Comparison of ENCODE assay signal across 15 cellular contexts in the genomic region with DNA sequence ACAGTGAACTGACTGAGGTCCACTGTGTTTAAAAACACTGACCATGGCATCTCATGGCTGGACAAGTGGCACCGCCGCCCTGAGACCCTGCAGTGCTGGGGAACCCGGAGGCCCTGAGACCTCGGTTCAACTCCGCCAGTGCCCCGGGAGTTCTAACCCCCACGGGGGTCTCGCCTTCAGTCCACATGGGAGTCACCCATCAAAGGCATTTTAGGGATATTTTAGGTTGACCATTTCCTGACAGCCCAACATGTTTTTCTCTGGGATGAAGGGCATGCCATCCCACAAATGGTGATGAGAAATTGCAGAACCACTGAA.
DNase-seq lines count a peak whose midpoint lies in the region; ATAC-seq and TF ChIP-seq lines count a peak whose summit lies in the region.
"Had no signal": no experiment of that assay in that cellular context is flagged by ENCODE, and none has a peak within 500 bp of the region (broad histone marks: within the 10 kb centered on the region; RNA-seq: fewer than 3 reads in every experiment).

No MANE protein-coding gene starts in this region.

- H3K9me3 ChIP-seq in liver (ENCODE audit: control insufficient read depth in 4 of 4, low read length in 3 of 4) (no peaks in the 10 kb centered on the region), left lung (no peaks in the 10 kb centered on the region)
- H3K9me3 ChIP-seq: A549 had no signal

- peaks cover 89% of the 10 kb centered on the region for H3K4me1 Mint-ChIP-seq in osteocyte (ENCODE audit: unreplicated experiment)
- peaks cover 2% of the 10 kb centered on the region; the same call in 1 of the 3 replicates for H3K4me1 Mint-ChIP-seq in GM23338
- H3K4me1 Mint-ChIP-seq: H9 had no signal

- no peaks in the 10 kb centered on the region for H3K79me2 ChIP-seq in GM23338 (replicated peaks; ENCODE audit: insufficient read depth)

- no peaks in the 10 kb centered on the region for H3K36me3 ChIP-seq in liver (ENCODE audit: control insufficient read depth in 4 of 4, insufficient read depth in 3 of 4, low read depth in 1 of 4, low read length in 3 of 4)
- H3K36me3 ChIP-seq in left lung = no peaks in the 10 kb centered on the region
- H3K36me3 ChIP-seq in GM23338 (ENCODE audit: insufficient read depth) = no peaks in the 10 kb centered on the region

- no peak overlapping the region for H3K4me3 Mint-ChIP-seq in osteocyte (ENCODE audit: unreplicated experiment)
- H3K4me3 Mint-ChIP-seq in GM23338 = no peak overlapping the region
- H3K4me3 Mint-ChIP-seq: CD8-positive, alpha-beta T cell; H9 had no signal

- H3F3A ChIP-seq in GM23338 (replicated peaks; ENCODE audit: low read depth) = no peaks in the 10 kb centered on the region

- CTCF ChIA-PET in RWPE1 (lab: Yijun Ruan, JAX) = no interaction called here

- H2AFZ ChIP-seq in GM23338 = no peak overlapping the region

- POLR2A ChIA-PET in RWPE1 (lab: Yijun Ruan, JAX; ENCODE audit: low non-redundant PET) = no interaction called here

- 77% methylated on average over 8 of the region's 8 CpGs for WGBS in liver

- intact Hi-C loops in left lung (cut with DNase I) = no loop called here

- H3K9me3 Mint-ChIP-seq in osteocyte (ENCODE audit: unreplicated experiment) = no peaks in the 10 kb centered on the region
- no peaks in the 10 kb centered on the region for H3K9me3 Mint-ChIP-seq in GM23338
- H3K9me3 Mint-ChIP-seq: CD8-positive, alpha-beta T cell; H9 had no signal

- H3K27me3 ChIP-seq in liver (ENCODE audit: control insufficient read depth in 4 of 4, insufficient read depth in 4 of 4, low read length in 3 of 4) (no peaks in the 10 kb centered on the region), left lung (no peaks in the 10 kb centered on the region), GM23338 (ENCODE audit: insufficient read depth) (no peaks in the 10 kb centered on the region)

- H3K27ac ChIP-seq in RWPE1 (peak overlapping the region; percentile 16; the same call in 1 of the 2 replicates), liver (ENCODE audit: low read depth in 1 of 2, low read length in 2 of 2) (peak overlapping the region; percentile 33 to 86), left lung (no peak overlapping the region), GM23338 (ENCODE audit: low read depth) (no peak overlapping the region)
- H3K27ac ChIP-seq: A549 had no signal

- peak overlapping the region; percentile 10 for H3K27ac Mint-ChIP-seq in osteocyte (ENCODE audit: unreplicated experiment)
- H3K27ac Mint-ChIP-seq in GM23338 = no peak overlapping the region
- H3K27ac Mint-ChIP-seq: CD8-positive, alpha-beta T cell had no signal

- ATAC-seq in left lung (no peak), GM23338 (no peak), GM19023 (IDR thresholded peaks at IDR 0.05; ENCODE audit: unreplicated experiment) (no peak)
- ATAC-seq: A549; CD8-positive, alpha-beta T cell had no signal

- H3K27me3 Mint-ChIP-seq in osteocyte (ENCODE audit: unreplicated experiment) = no peaks in the 10 kb centered on the region
- peaks cover 8% of the 10 kb centered on the region for H3K27me3 Mint-ChIP-seq in GM23338 (ENCODE audit: insufficient read depth, low read depth, poor library complexity)

- peaks cover 16% of the 10 kb centered on the region; the same call in 1 of the 2 replicates for H3K9me2 ChIP-seq in GM23338 (ENCODE audit: insufficient read depth)

- no peaks in the 10 kb centered on the region for H4K20me1 ChIP-seq in GM23338 (replicated peaks; ENCODE audit: insufficient read depth)

- H3K4me3 ChIP-seq in liver (ENCODE audit: low read depth in 1 of 3, low read length in 3 of 3) = no peak overlapping the region
- no peak overlapping the region for H3K4me3 ChIP-seq in left lung
- no peak overlapping the region for H3K4me3 ChIP-seq in GM23338
- H3K4me3 ChIP-seq: A549 had no signal

- H3K4me2 ChIP-seq in GM23338 = no peak overlapping the region
- H3K4me2 ChIP-seq: A549 had no signal

- TF ChIP-seq CTCF in RWPE1 (conservative IDR thresholded peaks at IDR 0.05; ENCODE audit: low read depth) (no peak), liver (IDR thresholded peaks at IDR 0.05; ENCODE audit: low read depth, low read length, missing input control) (no peak), osteocyte (IDR thresholded peaks at IDR 0.05) (no peak), left lung (IDR thresholded peaks at IDR 0.05) (no peak), GM23338 (conservative IDR thresholded peaks at IDR 0.05; ENCODE audit: low read depth in 2 of 2) (no peak)

- H3K36me3 Mint-ChIP-seq in osteocyte (ENCODE audit: unreplicated experiment) (peaks cover 7% of the 10 kb centered on the region), GM23338 (ENCODE audit: low read depth) (no peaks in the 10 kb centered on the region)
- H3K36me3 Mint-ChIP-seq: CD8-positive, alpha-beta T cell had no signal

- DNase-seq in RWPE1 (ENCODE audit: low spot score) (no peak), osteocyte (ENCODE audit: extremely low spot score, unreplicated experiment) (no peak), hypothalamus (lab: John Stamatoyannopoulos, UW) (no peak), left lung (no peak), GM23338 (ENCODE audit: low spot score) (no peak)
- DNase-seq: AML-193; CD8-positive, alpha-beta T cell; COR-L47; DMS79; GDM1; H9; KG1 had no signal

- no peak overlapping the region for H3K9ac ChIP-seq in liver (ENCODE audit: low read depth in 1 of 2, low read length in 2 of 2)

- peaks cover 16 to 54% (median 25%) of the 10 kb centered on the region in 4 donors for H3K4me1 ChIP-seq in liver (ENCODE audit: control insufficient read depth in 4 of 4, insufficient read depth in 4 of 4, low read length in 3 of 4)
- H3K4me1 ChIP-seq in left lung = peaks cover 0 to 12% of the 10 kb centered on the region in 2 donors
- no peaks in the 10 kb centered on the region for H3K4me1 ChIP-seq in GM23338 (ENCODE audit: insufficient read depth)
- H3K4me1 ChIP-seq: A549 had no signal

- TF ChIP-seq RAD21 in liver (IDR thresholded peaks at IDR 0.05) = no peak

TF ChIP-seq in liver, 16 proteins besides CTCF, POLR2A, EP300 and RAD21 (continues in another document):
- TF ChIP-seq, protein P1, sequence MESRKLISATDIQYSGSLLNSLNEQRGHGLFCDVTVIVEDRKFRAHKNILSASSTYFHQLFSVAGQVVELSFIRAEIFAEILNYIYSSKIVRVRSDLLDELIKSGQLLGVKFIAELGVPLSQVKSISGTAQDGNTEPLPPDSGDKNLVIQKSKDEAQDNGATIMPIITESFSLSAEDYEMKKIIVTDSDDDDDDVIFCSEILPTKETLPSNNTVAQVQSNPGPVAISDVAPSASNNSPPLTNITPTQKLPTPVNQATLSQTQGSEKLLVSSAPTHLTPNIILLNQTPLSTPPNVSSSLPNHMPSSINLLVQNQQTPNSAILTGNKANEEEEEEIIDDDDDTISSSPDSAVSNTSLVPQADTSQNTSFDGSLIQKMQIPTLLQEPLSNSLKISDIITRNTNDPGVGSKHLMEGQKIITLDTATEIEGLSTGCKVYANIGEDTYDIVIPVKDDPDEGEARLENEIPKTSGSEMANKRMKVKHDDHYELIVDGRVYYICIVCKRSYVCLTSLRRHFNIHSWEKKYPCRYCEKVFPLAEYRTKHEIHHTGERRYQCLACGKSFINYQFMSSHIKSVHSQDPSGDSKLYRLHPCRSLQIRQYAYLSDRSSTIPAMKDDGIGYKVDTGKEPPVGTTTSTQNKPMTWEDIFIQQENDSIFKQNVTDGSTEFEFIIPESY (IDR thresholded peaks at IDR 0.05) = no peak
- no peak for TF ChIP-seq GABPA (IDR thresholded peaks at IDR 0.05 in 1 of 2, conservative IDR thresholded peaks at IDR 0.05 in 1 of 2)
- no peak for TF ChIP-seq SP1 (IDR thresholded peaks at IDR 0.05)
- TF ChIP-seq, protein P2, sequence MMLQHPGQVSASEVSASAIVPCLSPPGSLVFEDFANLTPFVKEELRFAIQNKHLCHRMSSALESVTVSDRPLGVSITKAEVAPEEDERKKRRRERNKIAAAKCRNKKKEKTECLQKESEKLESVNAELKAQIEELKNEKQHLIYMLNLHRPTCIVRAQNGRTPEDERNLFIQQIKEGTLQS (IDR thresholded peaks at IDR 0.05) = no peak
- no peak for TF ChIP-seq HNF4A (conservative IDR thresholded peaks at IDR 0.05)
- TF ChIP-seq FOXA2 (IDR thresholded peaks at IDR 0.05) = no peak
- TF ChIP-seq NR2F2 (IDR thresholded peaks at IDR 0.05) = no peak
- no peak for TF ChIP-seq TAF1 (conservative IDR thresholded peaks at IDR 0.05)

TF ChIP-seq in GM23338, 12 proteins besides CTCF, POLR2A, EP300 and RAD21:
- TF ChIP-seq STAT1 (IDR thresholded peaks at IDR 0.05; ENCODE audit: unreplicated experiment) (no peak), CREB1 (CRISPR knock-in tag; IDR thresholded peaks at IDR 0.05; ENCODE audit: low read depth) (no peak), EZH2phosphoT487 (IDR thresholded peaks at IDR 0.05; ENCODE audit: unreplicated experiment) (no peak)
- TF ChIP-seq, protein P3, sequence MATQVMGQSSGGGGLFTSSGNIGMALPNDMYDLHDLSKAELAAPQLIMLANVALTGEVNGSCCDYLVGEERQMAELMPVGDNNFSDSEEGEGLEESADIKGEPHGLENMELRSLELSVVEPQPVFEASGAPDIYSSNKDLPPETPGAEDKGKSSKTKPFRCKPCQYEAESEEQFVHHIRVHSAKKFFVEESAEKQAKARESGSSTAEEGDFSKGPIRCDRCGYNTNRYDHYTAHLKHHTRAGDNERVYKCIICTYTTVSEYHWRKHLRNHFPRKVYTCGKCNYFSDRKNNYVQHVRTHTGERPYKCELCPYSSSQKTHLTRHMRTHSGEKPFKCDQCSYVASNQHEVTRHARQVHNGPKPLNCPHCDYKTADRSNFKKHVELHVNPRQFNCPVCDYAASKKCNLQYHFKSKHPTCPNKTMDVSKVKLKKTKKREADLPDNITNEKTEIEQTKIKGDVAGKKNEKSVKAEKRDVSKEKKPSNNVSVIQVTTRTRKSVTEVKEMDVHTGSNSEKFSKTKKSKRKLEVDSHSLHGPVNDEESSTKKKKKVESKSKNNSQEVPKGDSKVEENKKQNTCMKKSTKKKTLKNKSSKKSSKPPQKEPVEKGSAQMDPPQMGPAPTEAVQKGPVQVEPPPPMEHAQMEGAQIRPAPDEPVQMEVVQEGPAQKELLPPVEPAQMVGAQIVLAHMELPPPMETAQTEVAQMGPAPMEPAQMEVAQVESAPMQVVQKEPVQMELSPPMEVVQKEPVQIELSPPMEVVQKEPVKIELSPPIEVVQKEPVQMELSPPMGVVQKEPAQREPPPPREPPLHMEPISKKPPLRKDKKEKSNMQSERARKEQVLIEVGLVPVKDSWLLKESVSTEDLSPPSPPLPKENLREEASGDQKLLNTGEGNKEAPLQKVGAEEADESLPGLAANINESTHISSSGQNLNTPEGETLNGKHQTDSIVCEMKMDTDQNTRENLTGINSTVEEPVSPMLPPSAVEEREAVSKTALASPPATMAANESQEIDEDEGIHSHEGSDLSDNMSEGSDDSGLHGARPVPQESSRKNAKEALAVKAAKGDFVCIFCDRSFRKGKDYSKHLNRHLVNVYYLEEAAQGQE (IDR thresholded peaks at IDR 0.05; ENCODE audit: unreplicated experiment) = no peak

Comparison
In these comparisons a context has a peak if more than half of its experiments do, and no peak if none do; other contexts are left out.
1. H3K27ac ChIP-seq: peak in RWPE1 (single experiment) and liver (2 of 2); none in left lung (0 of 2) and GM23338 (single experiment).